In the genomic region with DNA sequence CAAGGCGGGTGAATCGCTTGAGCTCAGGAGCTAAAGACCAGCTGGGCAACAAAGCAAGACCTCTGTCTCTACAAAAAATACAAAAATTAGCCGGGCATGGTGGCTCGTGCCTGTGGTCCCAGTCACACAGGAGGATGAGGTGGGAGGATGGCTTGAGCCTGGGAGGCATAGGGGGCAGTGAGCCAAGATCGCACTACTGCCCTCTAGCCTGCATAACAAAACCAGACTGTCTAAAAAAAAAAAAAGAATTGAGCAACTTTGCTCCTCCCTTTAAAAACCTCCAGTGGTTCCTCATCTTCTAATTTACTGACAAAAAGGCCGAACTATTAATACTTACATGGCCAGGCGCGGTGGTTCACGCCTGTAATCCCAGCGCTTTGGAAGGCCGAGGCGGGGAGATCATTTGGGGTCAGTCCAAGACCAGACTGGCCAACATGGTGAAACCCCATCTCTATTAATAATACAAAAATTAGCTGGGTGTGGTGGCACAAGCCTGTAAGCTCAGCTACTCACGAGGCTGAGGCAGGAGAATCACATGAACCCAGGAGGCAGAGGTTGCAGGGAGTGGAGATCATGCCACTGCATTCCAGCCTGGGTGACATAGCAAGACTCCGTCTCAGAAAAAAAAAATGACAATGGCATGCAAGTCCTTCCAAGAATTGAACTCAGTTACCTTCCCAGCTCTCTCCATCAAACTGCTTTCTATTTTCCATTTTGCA, we compare ENCODE assay signal across 9 cellular contexts. TPM values are rescaled to one million over a fixed set of nuclear protein-coding genes. Genes with fewer than 3 reads are reported as not detected.
DNase-seq lines count a peak whose midpoint lies in the region; ATAC-seq, FAIRE-seq and TF ChIP-seq lines count a peak whose summit lies in the region.
"Had no signal": no experiment of that assay in that cellular context is flagged by ENCODE, and none has a peak within 500 bp of the region (broad histone marks: within the 10 kb centered on the region; RNA-seq: fewer than 3 reads in every experiment).

No MANE protein-coding gene starts in this region.

- no peaks in the 10 kb centered on the region for H3K9me3 Mint-ChIP-seq in activated CD8-positive, alpha-beta T cell treated with anti-CD3 and anti-CD28 coated beads, Interleukin-2, amount 10 ng/mL, durations not matched to agents 7 days and 5 days (ENCODE audit: insufficient read depth)
- peaks cover 2% of the 10 kb centered on the region for H3K9me3 Mint-ChIP-seq in activated CD8-positive, alpha-beta T cell treated with anti-CD3 and anti-CD28 coated beads for 36 hours
- no peaks in the 10 kb centered on the region for H3K9me3 Mint-ChIP-seq in nephron
- H3K9me3 Mint-ChIP-seq: activated naive CD8-positive, alpha-beta T cell treated with anti-CD3 and anti-CD28 coated beads, Interleukin-2, amount 10 ng/mL, durations not matched to agents 7 days and 5 days had no signal

- peaks cover 26% of the 10 kb centered on the region for H3K4me1 Mint-ChIP-seq in activated CD8-positive, alpha-beta T cell treated with anti-CD3 and anti-CD28 coated beads, Interleukin-2, amount 10 ng/mL, durations not matched to agents 7 days and 5 days (ENCODE audit: low read depth)
- H3K4me1 Mint-ChIP-seq in activated CD8-positive, alpha-beta T cell treated with anti-CD3 and anti-CD28 coated beads for 36 hours (ENCODE audit: low read depth), result peaks cover 51% of the 10 kb centered on the region
- H3K4me1 Mint-ChIP-seq in nephron, result peaks cover 53% of the 10 kb centered on the region

- no peaks in the 10 kb centered on the region for H3K27me3 Mint-ChIP-seq in activated CD8-positive, alpha-beta T cell treated with anti-CD3 and anti-CD28 coated beads, Interleukin-2, amount 10 ng/mL, durations not matched to agents 7 days and 5 days (ENCODE audit: low read depth)
- H3K27me3 Mint-ChIP-seq in activated CD8-positive, alpha-beta T cell treated with anti-CD3 and anti-CD28 coated beads for 36 hours, result no peaks in the 10 kb centered on the region
- peaks cover 3% of the 10 kb centered on the region for H3K27me3 Mint-ChIP-seq in nephron (ENCODE audit: low read depth)
- H3K27me3 Mint-ChIP-seq: activated naive CD8-positive, alpha-beta T cell treated with anti-CD3 and anti-CD28 coated beads, Interleukin-2, amount 10 ng/mL, durations not matched to agents 7 days and 5 days had no signal

- H3K4me3 ChIP-seq in epithelial cell of esophagus (ENCODE audit: low read length), result no peak overlapping the region

- no peak for ATAC-seq in activated CD8-positive, alpha-beta T cell treated with anti-CD3 and anti-CD28 coated beads, Interleukin-2, amount 10 ng/mL, durations not matched to agents 7 days and 5 days
- ATAC-seq in activated CD8-positive, alpha-beta T cell treated with anti-CD3 and anti-CD28 coated beads for 36 hours, result no peak
- no peak for ATAC-seq in HG03135 (IDR thresholded peaks at IDR 0.05; ENCODE audit: unreplicated experiment)

- intact Hi-C loops in activated CD8-positive, alpha-beta T cell treated with anti-CD3 and anti-CD28 coated beads for 36 hours (cut with micrococcal nuclease), result no loop called here

- DNase-seq in activated CD8-positive, alpha-beta T cell treated with anti-CD3 and anti-CD28 coated beads, Interleukin-2, amount 10 ng/mL, durations not matched to agents 7 days and 5 days, result no peak
- DNase-seq in activated CD8-positive, alpha-beta T cell treated with anti-CD3 and anti-CD28 coated beads for 36 hours, result no peak
- DNase-seq in RCC 7860 (ENCODE audit: low spot score) (peak; percentile 64), epithelial cell of esophagus (ENCODE audit: low read depth) (peak; percentile 65), islet precursor cell (no peak)
- DNase-seq in central memory CD4-positive, alpha-beta T cell, result no peak
- DNase-seq: activated naive CD8-positive, alpha-beta T cell treated with anti-CD3 and anti-CD28 coated beads, Interleukin-2, amount 10 ng/mL, durations not matched to agents 7 days and 5 days had no signal

- peak; percentile 65 for FAIRE-seq in RCC 7860 (lab: Jason Lieb, UNC)

- POLR2A ChIA-PET in activated CD8-positive, alpha-beta T cell treated with anti-CD3 and anti-CD28 coated beads, Interleukin-2, amount 10 ng/mL, durations not matched to agents 7 days and 5 days (lab: Charles Lee), result no interaction called here
- POLR2A ChIA-PET in activated CD8-positive, alpha-beta T cell treated with anti-CD3 and anti-CD28 coated beads for 36 hours (lab: Charles Lee), result no interaction called here

- peaks cover 30% of the 10 kb centered on the region for H3K36me3 Mint-ChIP-seq in activated CD8-positive, alpha-beta T cell treated with anti-CD3 and anti-CD28 coated beads, Interleukin-2, amount 10 ng/mL, durations not matched to agents 7 days and 5 days (ENCODE audit: low read depth)
- H3K36me3 Mint-ChIP-seq in activated CD8-positive, alpha-beta T cell treated with anti-CD3 and anti-CD28 coated beads for 36 hours (ENCODE audit: low read depth), result peaks cover 25% of the 10 kb centered on the region
- H3K36me3 Mint-ChIP-seq in nephron (ENCODE audit: low read depth), result peaks cover 42% of the 10 kb centered on the region

- H3K27ac Mint-ChIP-seq in activated CD8-positive, alpha-beta T cell treated with anti-CD3 and anti-CD28 coated beads, Interleukin-2, amount 10 ng/mL, durations not matched to agents 7 days and 5 days, result peak overlapping the region; percentile 2
- H3K27ac Mint-ChIP-seq in activated CD8-positive, alpha-beta T cell treated with anti-CD3 and anti-CD28 coated beads for 36 hours, result no peak overlapping the region
- peak overlapping the region; percentile 27 to 86 (median 72) for H3K27ac Mint-ChIP-seq in nephron
- H3K27ac Mint-ChIP-seq: activated naive CD8-positive, alpha-beta T cell treated with anti-CD3 and anti-CD28 coated beads, Interleukin-2, amount 10 ng/mL, durations not matched to agents 7 days and 5 days had no signal

- no peak for TF ChIP-seq CTCF in activated CD8-positive, alpha-beta T cell treated with anti-CD3 and anti-CD28 coated beads for 36 hours (IDR thresholded peaks at IDR 0.05)
- peak; percentile 44 for TF ChIP-seq CTCF in epithelial cell of esophagus (IDR thresholded peaks at IDR 0.05; ENCODE audit: insufficient read depth, low read depth, low read length, missing control alignments)
- peak; percentile 26 to 27 (median 26) for TF ChIP-seq CTCF in nephron (IDR thresholded peaks at IDR 0.05; ENCODE audit: unreplicated experiment in 3 of 3)

- CTCF ChIA-PET in activated CD8-positive, alpha-beta T cell treated with anti-CD3 and anti-CD28 coated beads, Interleukin-2, amount 10 ng/mL, durations not matched to agents 7 days and 5 days (lab: Charles Lee), result interaction anchor here (0.9 to 4.6 kb wide), 7 partner anchors 15 to 219 kb away, joined by 3 to 27 read pairs (median 3); no protein-coding TSS in a partner anchor
- CTCF ChIA-PET in activated CD8-positive, alpha-beta T cell treated with anti-CD3 and anti-CD28 coated beads for 36 hours (lab: Charles Lee), result interaction anchor here (0.7 to 8.8 kb wide), 5 partner anchors 8 to 57 kb away, joined by 3 to 60 read pairs (median 4); no protein-coding TSS in a partner anchor

- no peak overlapping the region for H3K4me3 Mint-ChIP-seq in activated CD8-positive, alpha-beta T cell treated with anti-CD3 and anti-CD28 coated beads, Interleukin-2, amount 10 ng/mL, durations not matched to agents 7 days and 5 days
- H3K4me3 Mint-ChIP-seq in activated CD8-positive, alpha-beta T cell treated with anti-CD3 and anti-CD28 coated beads for 36 hours, result no peak overlapping the region
- H3K4me3 Mint-ChIP-seq in nephron, result peak overlapping the region in 2 of 3 experiments; percentile 45 to 64
- H3K4me3 Mint-ChIP-seq: activated naive CD8-positive, alpha-beta T cell treated with anti-CD3 and anti-CD28 coated beads, Interleukin-2, amount 10 ng/mL, durations not matched to agents 7 days and 5 days had no signal

RNA-seq across cellular contexts. Expression of a gene that starts 4.4 kb away (rescaled TPM):
- total RNA-seq in activated CD8-positive, alpha-beta T cell treated with anti-CD3 and anti-CD28 coated beads, Interleukin-2, amount 10 ng/mL, durations not matched to agents 7 days and 5 days, result 10 to 100 TPM; 19.9 to 20.0 TPM
- 10 to 100 TPM; 17.4 to 17.7 TPM for total RNA-seq in activated CD8-positive, alpha-beta T cell treated with anti-CD3 and anti-CD28 coated beads for 36 hours

RNA-seq across cellular contexts. Expression of a gene that starts 41.3 kb away (rescaled TPM):
- total RNA-seq in activated CD8-positive, alpha-beta T cell treated with anti-CD3 and anti-CD28 coated beads, Interleukin-2, amount 10 ng/mL, durations not matched to agents 7 days and 5 days, result not detected
- total RNA-seq in activated CD8-positive, alpha-beta T cell treated with anti-CD3 and anti-CD28 coated beads for 36 hours, result under 1 TPM in 1 of 2 experiments, not detected in 1; 0.16 TPM
- total RNA-seq: activated naive CD8-positive, alpha-beta T cell treated with anti-CD3 and anti-CD28 coated beads, Interleukin-2, amount 10 ng/mL, durations not matched to agents 7 days and 5 days had no signal

Comparison
In these comparisons a context has a peak if more than half of its experiments do, and no peak if none do; other contexts are left out.
1. DNase-seq: peak in RCC 7860 (single experiment) and epithelial cell of esophagus (single experiment); none in activated CD8-positive, alpha-beta T cell treated with anti-CD3 and anti-CD28 coated beads, Interleukin-2, amount 10 ng/mL, durations not matched to agents 7 days and 5 days (single experiment), activated CD8-positive, alpha-beta T cell treated with anti-CD3 and anti-CD28 coated beads for 36 hours (single experiment), central memory CD4-positive, alpha-beta T cell (single experiment) and islet precursor cell (single experiment).
2. H3K4me3 Mint-ChIP-seq: peak in nephron (2 of 3); none in activated CD8-positive, alpha-beta T cell treated with anti-CD3 and anti-CD28 coated beads, Interleukin-2, amount 10 ng/mL, durations not matched to agents 7 days and 5 days (single experiment) and activated CD8-positive, alpha-beta T cell treated with anti-CD3 and anti-CD28 coated beads for 36 hours (single experiment).